In the genomic region with DNA sequence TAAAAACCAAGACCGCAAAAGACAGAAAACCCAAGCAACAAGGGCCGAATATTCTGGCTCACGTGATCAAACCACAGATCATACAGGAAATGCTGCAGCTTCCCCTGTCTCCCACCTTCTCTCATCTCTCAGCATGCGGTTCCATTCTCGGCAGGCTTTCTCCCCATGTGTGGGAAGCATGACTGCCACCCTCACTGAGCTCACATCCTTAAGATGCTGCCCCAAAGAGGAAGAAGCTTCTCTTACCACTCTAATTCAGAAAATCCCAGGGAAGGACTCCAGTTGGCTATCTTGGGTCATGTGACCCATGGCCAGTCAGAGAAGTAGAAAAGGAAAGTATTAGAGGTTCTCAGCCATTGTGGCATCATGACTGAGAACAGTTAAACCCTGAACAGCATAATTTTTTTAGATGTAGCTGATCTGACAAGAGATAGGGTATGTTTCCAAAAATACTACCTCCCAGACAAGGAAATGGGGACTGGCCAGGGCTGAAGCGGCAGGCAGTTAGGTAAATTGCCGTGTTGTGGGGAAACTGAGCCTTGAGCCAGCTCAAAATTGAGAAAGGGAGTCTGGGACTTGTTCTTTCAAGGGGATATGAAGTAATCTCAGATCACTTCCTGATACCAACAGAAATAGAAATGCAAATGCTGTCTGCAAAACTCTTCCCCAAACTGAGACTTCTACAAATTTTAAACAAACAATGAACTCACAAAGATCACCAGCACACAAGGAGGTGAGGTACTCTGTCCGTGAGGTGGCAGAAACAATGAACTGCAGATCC, we compare ENCODE assay signal across 8 cellular contexts. TPM values are rescaled to one million over a fixed set of nuclear protein-coding genes. Genes with fewer than 3 reads are reported as not detected.
DNase-seq lines count a peak whose midpoint lies in the region; ATAC-seq lines count a peak whose summit lies in the region.

No MANE protein-coding gene starts in this region.

- H3K9me3 ChIP-seq in CD8-positive, alpha-beta memory T cell (ENCODE audit: low read length) = no peaks in the 10 kb centered on the region

- no peaks in the 10 kb centered on the region for H3K36me3 ChIP-seq in CD8-positive, alpha-beta memory T cell (ENCODE audit: insufficient read depth, low read length)

- peaks cover 0 to 12% (median 11%) of the 10 kb centered on the region in 5 donors for H3K9me3 Mint-ChIP-seq in CD8-positive, alpha-beta memory T cell
- no peaks in the 10 kb centered on the region for H3K9me3 Mint-ChIP-seq in activated T-cell treated with anti-CD3 and anti-CD28 coated beads, Interleukin-2, amount 50 U/mL, for 4 hours

- peaks cover 24% of the 10 kb centered on the region for H3K4me1 ChIP-seq in CD8-positive, alpha-beta memory T cell (ENCODE audit: insufficient read depth, low read length)

- H3K27me3 Mint-ChIP-seq in CD8-positive, alpha-beta memory T cell = peaks cover 0 to 3% of the 10 kb centered on the region in 2 donors
- no peaks in the 10 kb centered on the region for H3K27me3 Mint-ChIP-seq in activated T-cell treated with anti-CD3 and anti-CD28 coated beads, Interleukin-2, amount 50 U/mL, for 4 hours (ENCODE audit: low read depth)

- no peak overlapping the region for H3K27ac ChIP-seq in CD8-positive, alpha-beta memory T cell (ENCODE audit: low read depth, low read length)

- DNase-seq in CD8-positive, alpha-beta memory T cell = peak; percentile 55 to 89 (median 80)
- peak; percentile 87 for DNase-seq in NOMO-1 treated with DMSO at 0.1 percent for 48 hours (lab: John Stamatoyannopoulos, UW; ENCODE audit: unreplicated experiment)
- peak; percentile 63 for DNase-seq in activated T-cell treated with anti-CD3 and anti-CD28 coated beads, Interleukin-2, amount 50 U/mL, for 4 hours
- peak; percentile 20 for DNase-seq in pons (ENCODE audit: low spot score)
- no peak for DNase-seq in ecto neural progenitor cell (ENCODE audit: low spot score)
- DNase-seq in NCI-H69 (lab: John Stamatoyannopoulos, UW) = no peak

- H3K4me3 ChIP-seq in CD8-positive, alpha-beta memory T cell (ENCODE audit: low read length) = peak overlapping the region; percentile 29

- H3K27ac Mint-ChIP-seq in CD8-positive, alpha-beta memory T cell = peak overlapping the region; percentile 66 to 93 (median 86)

- peaks cover 0 to 5% (median 0%) of the 10 kb centered on the region in 3 donors for H3K36me3 Mint-ChIP-seq in CD8-positive, alpha-beta memory T cell
- H3K36me3 Mint-ChIP-seq in activated T-cell treated with anti-CD3 and anti-CD28 coated beads, Interleukin-2, amount 50 U/mL, for 4 hours (ENCODE audit: insufficient read depth) = no peaks in the 10 kb centered on the region

- peak; percentile 95 for ATAC-seq in activated T-cell treated with anti-CD3 and anti-CD28 coated beads, Interleukin-2, amount 50 U/mL, for 4 hours
- ATAC-seq in HG02678 (IDR thresholded peaks at IDR 0.05; ENCODE audit: unreplicated experiment) (no peak), HG02840 (IDR thresholded peaks at IDR 0.05; ENCODE audit: low FRiP score, unreplicated experiment) (no peak)

- peak overlapping the region; percentile 41 to 77 (median 54) for H3K4me3 Mint-ChIP-seq in CD8-positive, alpha-beta memory T cell
- peak overlapping the region; percentile 70 for H3K4me3 Mint-ChIP-seq in activated T-cell treated with anti-CD3 and anti-CD28 coated beads, Interleukin-2, amount 50 U/mL, for 4 hours

- no peaks in the 10 kb centered on the region for H3K27me3 ChIP-seq in CD8-positive, alpha-beta memory T cell (ENCODE audit: insufficient read depth, low read length, poor library complexity, severe bottlenecking)

- H3K4me1 Mint-ChIP-seq in CD8-positive, alpha-beta memory T cell = peaks cover 22 to 30% (median 28%) of the 10 kb centered on the region in 3 donors
- H3K4me1 Mint-ChIP-seq in activated T-cell treated with anti-CD3 and anti-CD28 coated beads, Interleukin-2, amount 50 U/mL, for 4 hours (ENCODE audit: low read depth) = peaks cover 24% of the 10 kb centered on the region

- CTCF ChIA-PET in CD8-positive, alpha-beta memory T cell (lab: Charles Lee) = interaction anchor here (0.7 to 3.0 kb wide), 5 partner anchors 9 to 232 kb away, joined by 3 to 18 read pairs (median 6); a partner anchor contains a TSS

- POLR2A ChIA-PET in CD8-positive, alpha-beta memory T cell (lab: Charles Lee) = interaction anchor here (0.6 to 1.0 kb wide), 8 partner anchors 13 to 1068 kb away, joined by 3 to 4 read pairs (median 3); a partner anchor contains a TSS

RNA-seq across cellular contexts. Expression of a gene that starts 37.1 kb away (rescaled TPM):
- not detected for total RNA-seq in CD8-positive, alpha-beta memory T cell
- 0.03 TPM for polyA plus RNA-seq in CD8-positive, alpha-beta memory T cell
- under 1 TPM in 2 of 3 donors, not detected in 1; 0.25 to 0.29 TPM for total RNA-seq in activated T-cell treated with anti-CD3 and anti-CD28 coated beads, Interleukin-2, amount 50 U/mL, for 4 hours

RNA-seq across cellular contexts. Expression of a gene that starts 53.7 kb away (rescaled TPM):
- 100 to 1,000 TPM; 490 to 506 TPM for total RNA-seq in CD8-positive, alpha-beta memory T cell
- polyA plus RNA-seq in CD8-positive, alpha-beta memory T cell = 33.1 TPM
- total RNA-seq in activated T-cell treated with anti-CD3 and anti-CD28 coated beads, Interleukin-2, amount 50 U/mL, for 4 hours = 100 to 1,000 TPM; 646 to 976 (median 781) TPM

Comparison
In these comparisons a context has a peak if more than half of its experiments do, and no peak if none do; other contexts are left out.
1. DNase-seq: peak in CD8-positive, alpha-beta memory T cell (5 of 5), NOMO-1 treated with DMSO at 0.1 percent for 48 hours (single experiment), activated T-cell treated with anti-CD3 and anti-CD28 coated beads, Interleukin-2, amount 50 U/mL, for 4 hours (single experiment) and pons (single experiment); none in ecto neural progenitor cell (single experiment) and NCI-H69 (single experiment).
2. ATAC-seq: peak in activated T-cell treated with anti-CD3 and anti-CD28 coated beads, Interleukin-2, amount 50 U/mL, for 4 hours (2 of 2); none in HG02678 (single experiment) and HG02840 (single experiment).